In the genomic region with DNA sequence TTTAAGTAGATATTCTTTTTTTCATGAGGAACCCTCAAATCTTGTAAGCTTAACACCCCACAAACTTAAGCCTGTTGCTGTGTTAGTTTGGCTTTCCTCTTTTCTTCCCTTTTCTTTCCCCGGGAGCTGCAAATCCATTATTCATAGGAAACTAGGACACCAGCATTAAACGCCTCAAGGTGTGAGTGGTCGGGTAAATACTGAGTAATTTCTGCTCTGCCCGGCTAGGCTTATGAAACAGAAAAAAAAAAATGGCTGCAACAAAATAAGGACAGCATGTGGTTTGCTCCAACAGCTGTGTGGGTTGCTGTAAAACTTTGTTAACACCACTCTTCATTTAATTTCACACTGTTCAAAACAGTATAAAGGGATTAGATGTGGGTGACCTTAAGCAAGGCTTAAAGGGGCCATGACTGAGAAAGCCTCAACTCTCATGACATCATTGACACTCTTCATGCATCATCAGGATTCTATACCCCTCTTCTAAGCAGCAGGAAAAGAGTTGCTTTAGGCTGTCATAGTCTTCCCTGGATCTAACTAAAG, we compare ENCODE assay signal across 13 cellular contexts.
"Had no signal": no experiment of that assay in that cellular context is flagged by ENCODE, and none has a peak within 500 bp of the region (broad histone marks: within the 10 kb centered on the region; RNA-seq: fewer than 3 reads in every experiment).

No MANE protein-coding gene starts in this region.

- H3K9me3 ChIP-seq: psoas muscle, thyroid gland, vagina had no signal

- H3K27ac Mint-ChIP-seq: activated naive CD8-positive, alpha-beta T cell treated with anti-CD3 and anti-CD28 coated beads for 36 hours; nephron progenitor cell had no signal

- H3K9me3 Mint-ChIP-seq: activated naive CD8-positive, alpha-beta T cell treated with anti-CD3 and anti-CD28 coated beads for 36 hours; activated T-cell treated with anti-CD3 and anti-CD28 coated beads, Interleukin-2, amount 50 U/mL, for 4 hours; nephron progenitor cell had no signal

- DNase-seq: activated CD4-positive, alpha-beta T cell treated with anti-CD3 and anti-CD28 coated beads, Interleukin-2, amount 50 U/mL, for 1 hour; activated gamma-delta T cell; activated naive CD8-positive, alpha-beta T cell treated with anti-CD3 and anti-CD28 coated beads for 36 hours; activated T-cell treated with anti-CD3 and anti-CD28 coated beads, Interleukin-2, amount 50 U/mL, for 4 hours; anterior cingulate cortex; left colon; nephron progenitor cell; psoas muscle; stimulated activated CD4-positive, alpha-beta T cell treated with anti-CD3 and anti-CD28 coated beads, Interleukin-4, amount 100 ng/mL, for 1 hour; stimulated activated CD8-positive, alpha-beta memory T cell treated with anti-CD3 and anti-CD28 coated beads, Interleukin-4, amount 100 ng/mL, for 48 hours; thyroid gland had no signal

- ATAC-seq: activated T-cell treated with anti-CD3 and anti-CD28 coated beads, Interleukin-2, amount 50 U/mL, for 4 hours; foreskin keratinocyte; left colon; psoas muscle had no signal

- H3K36me3 ChIP-seq: thyroid gland, vagina had no signal

- H3K27me3 Mint-ChIP-seq: activated naive CD8-positive, alpha-beta T cell treated with anti-CD3 and anti-CD28 coated beads for 36 hours had no signal

- H3K4me3 Mint-ChIP-seq: activated naive CD8-positive, alpha-beta T cell treated with anti-CD3 and anti-CD28 coated beads for 36 hours; activated T-cell treated with anti-CD3 and anti-CD28 coated beads, Interleukin-2, amount 50 U/mL, for 4 hours; nephron progenitor cell had no signal

- H3K4me1 ChIP-seq: foreskin keratinocyte, psoas muscle, thyroid gland, vagina had no signal

- H3K4me3 ChIP-seq: psoas muscle, thyroid gland, vagina had no signal

- H3K27ac ChIP-seq: foreskin keratinocyte, psoas muscle, thyroid gland, vagina had no signal

- H3K27me3 ChIP-seq: foreskin keratinocyte, thyroid gland, vagina had no signal
